ENCODE assay signal across 29 cellular contexts in the genomic region with DNA sequence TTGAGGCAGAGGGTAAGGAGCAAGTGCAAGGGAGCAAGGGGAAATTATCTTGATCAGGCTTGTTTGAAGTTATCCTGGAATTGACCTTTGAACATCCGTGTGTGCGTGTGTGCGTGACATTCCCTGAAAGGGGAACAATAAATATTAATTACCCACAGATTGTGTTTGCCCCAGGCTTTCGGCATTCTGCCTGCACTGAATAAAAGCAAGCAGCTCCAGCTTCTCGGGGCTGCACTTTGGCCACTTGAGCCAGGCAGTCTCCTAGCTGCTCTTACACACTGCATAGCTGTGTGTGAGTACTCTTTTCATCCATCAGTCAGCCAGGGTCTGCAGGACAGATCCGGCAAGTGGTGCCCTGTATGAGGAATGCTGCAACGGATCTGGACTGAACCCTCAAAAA.
A peak's percentile ranks its signal among the peaks of the same experiment; 100 is the strongest.
DNase-seq lines count a peak whose midpoint lies in the region; ATAC-seq and TF ChIP-seq lines count a peak whose summit lies in the region.
"Had no signal": no experiment of that assay in that cellular context is flagged by ENCODE, and none has a peak within 500 bp of the region (broad histone marks: within the 10 kb centered on the region; RNA-seq: fewer than 3 reads in every experiment).

No MANE protein-coding gene starts in this region.

- H3K27ac ChIP-seq in cardiac muscle cell (peak overlapping the region; percentile 47), smooth muscle cell (ENCODE audit: low read depth) (no peak overlapping the region), mammary epithelial cell (ENCODE audit: insufficient read depth, low read depth, low read length) (no peak overlapping the region)
- H3K27ac ChIP-seq: esophagus muscularis mucosa, foreskin keratinocyte, left lung, RWPE1, spleen had no signal

- H3K4me3 ChIP-seq in cardiac muscle cell (no peak overlapping the region), smooth muscle cell (peak overlapping the region; percentile 40), mammary epithelial cell (replicated peaks in 1 of 3; ENCODE audit: insufficient read depth in 1 of 3, low read depth in 2 of 3, low read length in 3 of 3) (no peak overlapping the region)
- H3K4me3 ChIP-seq: esophagus muscularis mucosa, left lung, spleen had no signal

- in situ Hi-C loops in mammary epithelial cell (cut with MboI; ENCODE audit: low sequenced_read_pairs in 2 of 2) = no loop called here

- H3K36me3 ChIP-seq in cardiac muscle cell (no peaks in the 10 kb centered on the region), smooth muscle cell (ENCODE audit: low read depth) (no peaks in the 10 kb centered on the region), mammary epithelial cell (ENCODE audit: insufficient read depth, low read length) (no peaks in the 10 kb centered on the region)
- H3K36me3 ChIP-seq: BE2C, esophagus muscularis mucosa, left lung had no signal

- CTCF ChIA-PET in mammary epithelial cell (lab: Charles Lee; ENCODE audit: low non-redundant PET) = no interaction called here

- H3K4me1 ChIP-seq in cardiac muscle cell (ENCODE audit: low read depth) = peaks cover 11% of the 10 kb centered on the region
- peaks cover 13% of the 10 kb centered on the region for H3K4me1 ChIP-seq in smooth muscle cell (ENCODE audit: low read depth)
- H3K4me1 ChIP-seq in mammary epithelial cell (ENCODE audit: insufficient read depth, low read length) = no peaks in the 10 kb centered on the region
- H3K4me1 ChIP-seq: esophagus muscularis mucosa, foreskin keratinocyte had no signal

- H4K20me1 ChIP-seq in smooth muscle cell (ENCODE audit: low read depth) (no peaks in the 10 kb centered on the region), mammary epithelial cell (ENCODE audit: insufficient read depth, low read length) (no peaks in the 10 kb centered on the region)

- no peak for TF ChIP-seq CTCF in cardiac muscle cell (IDR thresholded peaks at IDR 0.05; ENCODE audit: low read depth, low read length)
- TF ChIP-seq CTCF in smooth muscle cell (IDR thresholded peaks at IDR 0.05; ENCODE audit: borderline replicate concordance, insufficient read depth, poor library complexity, severe bottlenecking) = no peak
- TF ChIP-seq CTCF in mammary epithelial cell (conservative IDR thresholded peaks at IDR 0.05 in 1 of 2, IDR thresholded peaks at IDR 0.05 in 1 of 2; ENCODE audit: extremely low read depth in 1 of 2, insufficient read depth in 1 of 2, low read depth in 1 of 2, low read length in 2 of 2) = no peak

- DNase-seq in cardiac muscle cell (ENCODE audit: low read depth in 1 of 2, low spot score in 1 of 2) (peak in 1 of 2 donors; percentile 56), left cardiac atrium (no peak), NCI-H2227 treated with DMSO at 0.1 percent for 48 hours (lab: John Stamatoyannopoulos, UW) (peak; percentile 36), left kidney (ENCODE audit: low read depth, low spot score) (peak; percentile 67), smooth muscle cell (lab: John Stamatoyannopoulos, UW; ENCODE audit: unreplicated experiment) (no peak), mammary epithelial cell (no peak), foreskin melanocyte (no peak)
- DNase-seq: ACHN; activated CD4-positive, alpha-beta T cell treated with anti-CD3 and anti-CD28 coated beads, Interleukin-2, amount 10 ng/mL, durations not matched to agents 24 days and 14 days; activated gamma-delta T cell; activated T-cell treated with anti-CD3 and anti-CD28 coated beads, Interleukin-2, amount 50 U/mL, for 1 hour; BE2C; DMS79 treated with DMSO at 0.1 percent for 48 hours; foreskin keratinocyte; HCEC 1CT; hypothalamus; immature natural killer cell; left lung; naive thymus-derived CD4-positive, alpha-beta T cell; NCI-H1048; NCI-H2029; NCI-H345; retina; spleen; T-helper 2 cell; trophoblast cell had no signal

- peaks cover 4% of the 10 kb centered on the region for H3F3A ChIP-seq in smooth muscle cell (ENCODE audit: low read depth)

- intact Hi-C loops in left cardiac atrium (cut with DNase I) (no loop called here), mammary epithelial cell (cut with micrococcal nuclease) (no loop called here)

- H2AFZ ChIP-seq in smooth muscle cell (ENCODE audit: low read depth) = no peak overlapping the region
- no peak overlapping the region for H2AFZ ChIP-seq in mammary epithelial cell (ENCODE audit: low read depth, low read length)

- peaks cover 12% of the 10 kb centered on the region for H3K79me2 ChIP-seq in smooth muscle cell (ENCODE audit: low read depth)
- H3K79me2 ChIP-seq in mammary epithelial cell (ENCODE audit: insufficient read depth, low read length) = peaks cover under 1% of the 10 kb centered on the region

- H3K9me3 ChIP-seq in cardiac muscle cell (ENCODE audit: low read depth) (no peaks in the 10 kb centered on the region), smooth muscle cell (replicated peaks; ENCODE audit: low read depth) (no peaks in the 10 kb centered on the region), mammary epithelial cell (replicated peaks; ENCODE audit: insufficient read depth, low read length) (no peaks in the 10 kb centered on the region)
- H3K9me3 ChIP-seq: BE2C, esophagus muscularis mucosa, left lung, spleen had no signal

- 75% methylated on average over 7 of the region's 7 CpGs for WGBS in smooth muscle cell (ENCODE audit: low lambda C conversion rate)
- 76% methylated on average over 7 of the region's 7 CpGs for WGBS in mammary epithelial cell (ENCODE audit: low coverage, missing lambda C conversion rate)

- dilution Hi-C loops in mammary epithelial cell (cut with HindIII; ENCODE audit: low sequenced_read_pairs) = no loop called here

- H3K9ac ChIP-seq in smooth muscle cell (ENCODE audit: low read depth) = no peak overlapping the region
- H3K9ac ChIP-seq in mammary epithelial cell (ENCODE audit: insufficient read depth, low read length) = no peak overlapping the region

- H3K4me2 ChIP-seq in smooth muscle cell (no peak overlapping the region), mammary epithelial cell (ENCODE audit: insufficient read depth, low read depth, low read length) (no peak overlapping the region)

- no TSS peak for BruUV-seq in mammary epithelial cell (replicated peaks; lab: Mats Ljungman, UMichigan)

- ATAC-seq in left cardiac atrium (no peak), HG03045 (IDR thresholded peaks at IDR 0.05; ENCODE audit: unreplicated experiment) (no peak)
- ATAC-seq: foreskin keratinocyte; left lung; naive thymus-derived CD4-positive, alpha-beta T cell had no signal

- H3K27me3 ChIP-seq in cardiac muscle cell (no peaks in the 10 kb centered on the region), smooth muscle cell (ENCODE audit: low read depth) (no peaks in the 10 kb centered on the region), mammary epithelial cell (ENCODE audit: insufficient read depth, low read length) (no peaks in the 10 kb centered on the region)
- H3K27me3 ChIP-seq: BE2C, foreskin keratinocyte had no signal

Comparison
In these comparisons a context has a peak if more than half of its experiments do, and no peak if none do; other contexts are left out.
1. DNase-seq: peak in NCI-H2227 treated with DMSO at 0.1 percent for 48 hours (single experiment) and left kidney (single experiment); none in left cardiac atrium (single experiment), smooth muscle cell (single experiment), mammary epithelial cell (single experiment) and foreskin melanocyte (single experiment).